ENCODE assay signal across 13 cellular contexts in genomic region chr3:99232696-99233095, GRCh38.
DNase-seq lines count a peak whose midpoint lies in the region; ATAC-seq and TF ChIP-seq lines count a peak whose summit lies in the region.
"Had no signal": no experiment of that assay in that cellular context is flagged by ENCODE, and none has a peak within 500 bp of the region (broad histone marks: within the 10 kb centered on the region; RNA-seq: fewer than 3 reads in every experiment).

No MANE protein-coding gene starts in this region.

- ATAC-seq in thoracic aorta (ENCODE audit: insufficient number of reproducible peaks, low FRiP score, low read depth): peak; percentile 85
- no peak for ATAC-seq in CD8-positive, alpha-beta T cell
- ATAC-seq: K562 had no signal

- H3K27ac ChIP-seq in mammary epithelial cell (ENCODE audit: insufficient read depth, low read depth, low read length) (no peak overlapping the region), ascending aorta (peak overlapping the region; percentile 71 to 77), thoracic aorta (peak overlapping the region; percentile 71 to 86), esophagus squamous epithelium (no peak overlapping the region)
- H3K27ac ChIP-seq in CD8-positive, alpha-beta T cell (ENCODE audit: low read depth, low read length): no peak overlapping the region
- H3K27ac ChIP-seq: 22Rv1, HL-60 had no signal

- H3K9me3 ChIP-seq in mammary epithelial cell (replicated peaks; ENCODE audit: insufficient read depth, low read length): no peaks in the 10 kb centered on the region
- H3K9me3 ChIP-seq in ascending aorta: no peaks in the 10 kb centered on the region
- no peaks in the 10 kb centered on the region for H3K9me3 ChIP-seq in thoracic aorta
- H3K9me3 ChIP-seq in CD8-positive, alpha-beta T cell (ENCODE audit: low read length): peaks cover 6% of the 10 kb centered on the region
- H3K9me3 ChIP-seq in esophagus squamous epithelium: no peaks in the 10 kb centered on the region

- H3K79me2 ChIP-seq in mammary epithelial cell (ENCODE audit: insufficient read depth, low read length): no peaks in the 10 kb centered on the region

- DNase-seq in mammary epithelial cell (peak; percentile 12), MCF 10A (ENCODE audit: unreplicated experiment) (no peak), ascending aorta (ENCODE audit: low spot score in 2 of 2) (peak in 1 of 2 donors; percentile 66), thoracic aorta (ENCODE audit: low spot score) (no peak), cerebellum (ENCODE audit: low spot score) (no peak), esophagus squamous epithelium (lab: John Stamatoyannopoulos, UW) (no peak)
- DNase-seq in CD8-positive, alpha-beta T cell: no peak
- DNase-seq: DMS53, GOT3, HCEC 1CT had no signal

- no TSS peak for BruUV-seq in mammary epithelial cell (replicated peaks; lab: Mats Ljungman, UMichigan)
- BruUV-seq in MCF 10A (replicated peaks; lab: Mats Ljungman, UMichigan): no TSS peak

- H3K27me3 Mint-ChIP-seq in MCF 10A (ENCODE audit: insufficient read depth, unreplicated experiment): no peaks in the 10 kb centered on the region
- H3K27me3 Mint-ChIP-seq in CD8-positive, alpha-beta T cell (ENCODE audit: low read depth): no peaks in the 10 kb centered on the region

- no peak for TF ChIP-seq CTCF in mammary epithelial cell (conservative IDR thresholded peaks at IDR 0.05 in 1 of 2, IDR thresholded peaks at IDR 0.05 in 1 of 2; ENCODE audit: extremely low read depth in 1 of 2, insufficient read depth in 1 of 2, low read depth in 1 of 2, low read length in 2 of 2)
- no peak for TF ChIP-seq CTCF in MCF 10A (IDR thresholded peaks at IDR 0.05; ENCODE audit: unreplicated experiment)
- TF ChIP-seq CTCF in ascending aorta (IDR thresholded peaks at IDR 0.05): no peak
- TF ChIP-seq CTCF in thoracic aorta (IDR thresholded peaks at IDR 0.05): no peak
- TF ChIP-seq CTCF in CD8-positive, alpha-beta T cell (IDR thresholded peaks at IDR 0.05): no peak
- TF ChIP-seq CTCF in esophagus squamous epithelium (IDR thresholded peaks at IDR 0.05): no peak

- intact Hi-C loops in mammary epithelial cell (cut with micrococcal nuclease): no loop called here
- intact Hi-C loops in MCF 10A (cut with micrococcal nuclease): no loop called here
- intact Hi-C loops in ascending aorta (cut with DNase I): loop anchor here (10.0 kb wide), 1 partner anchor 402 kb away; the partner anchor contains the start of gene COL8A1
- intact Hi-C loops in CD8-positive, alpha-beta T cell (cut with DNase I, micrococcal nuclease): no loop called here
- intact Hi-C loops in esophagus squamous epithelium (cut with DNase I): no loop called here

- peaks cover 6% of the 10 kb centered on the region for H3K4me1 Mint-ChIP-seq in MCF 10A (ENCODE audit: insufficient read depth, unreplicated experiment)
- H3K4me1 Mint-ChIP-seq in CD8-positive, alpha-beta T cell (ENCODE audit: low read depth): no peaks in the 10 kb centered on the region

- in situ Hi-C loops in mammary epithelial cell (cut with MboI; ENCODE audit: low sequenced_read_pairs in 2 of 2): no loop called here

- CTCF ChIA-PET in mammary epithelial cell (lab: Charles Lee; ENCODE audit: low non-redundant PET): interaction anchor here (0.7 kb wide), 1 partner anchor 374 kb away, joined by 4 read pairs; no protein-coding TSS in a partner anchor
- CTCF ChIA-PET in MCF 10A (lab: Yijun Ruan, JAX): interaction anchor here (0.6 to 0.7 kb wide), 3 partner anchors 23 to 530 kb away, joined by 3 read pairs; no protein-coding TSS in a partner anchor
- CTCF ChIA-PET in CD8-positive, alpha-beta T cell (lab: Charles Lee): no interaction called here

- POLR2A ChIA-PET in MCF 10A (lab: Yijun Ruan, JAX): interaction anchor here (1.1 to 1.6 kb wide), 2 partner anchors 9 to 16 kb away, joined by 3 to 4 read pairs; no protein-coding TSS in a partner anchor
- POLR2A ChIA-PET in CD8-positive, alpha-beta T cell (lab: Charles Lee): no interaction called here

- TF ChIP-seq POLR2A in esophagus squamous epithelium (IDR thresholded peaks at IDR 0.05): no peak

- H2AFZ ChIP-seq in mammary epithelial cell (ENCODE audit: low read depth, low read length): no peak overlapping the region

- H3K36me3 Mint-ChIP-seq in MCF 10A (ENCODE audit: insufficient read depth, unreplicated experiment): no peaks in the 10 kb centered on the region
- H3K36me3 Mint-ChIP-seq in CD8-positive, alpha-beta T cell: no peaks in the 10 kb centered on the region

- H3K4me3 Mint-ChIP-seq in MCF 10A (ENCODE audit: unreplicated experiment): no peak overlapping the region
- H3K4me3 Mint-ChIP-seq in CD8-positive, alpha-beta T cell: no peak overlapping the region

- peaks cover 7% of the 10 kb centered on the region for H3K9me3 Mint-ChIP-seq in MCF 10A (ENCODE audit: unreplicated experiment)
- H3K9me3 Mint-ChIP-seq in CD8-positive, alpha-beta T cell: peaks cover 7% of the 10 kb centered on the region

- no peak overlapping the region for H3K27ac Mint-ChIP-seq in MCF 10A (ENCODE audit: low read depth, unreplicated experiment)
- no peak overlapping the region for H3K27ac Mint-ChIP-seq in CD8-positive, alpha-beta T cell

- dilution Hi-C loops in mammary epithelial cell (cut with HindIII; ENCODE audit: low sequenced_read_pairs): no loop called here

- WGBS in mammary epithelial cell (ENCODE audit: low coverage, missing lambda C conversion rate): 80% methylated on average over 1 of the region's 1 CpG
- WGBS in esophagus squamous epithelium, 2 donors: 46 to 50% methylated on average over 1 of the region's 1 CpG

- H3K4me1 ChIP-seq in mammary epithelial cell (ENCODE audit: insufficient read depth, low read length): no peaks in the 10 kb centered on the region
- H3K4me1 ChIP-seq in ascending aorta: peaks cover 0 to 15% of the 10 kb centered on the region in 2 donors
- peaks cover 22 to 40% of the 10 kb centered on the region in 2 donors for H3K4me1 ChIP-seq in thoracic aorta (ENCODE audit: control insufficient read depth in 1 of 2, low read depth in 2 of 2)
- no peaks in the 10 kb centered on the region for H3K4me1 ChIP-seq in CD8-positive, alpha-beta T cell (ENCODE audit: insufficient read depth, low read length)
- no peaks in the 10 kb centered on the region for H3K4me1 ChIP-seq in esophagus squamous epithelium

- no peaks in the 10 kb centered on the region for H4K20me1 ChIP-seq in mammary epithelial cell (ENCODE audit: insufficient read depth, low read length)

- no peak overlapping the region for H3K4me2 ChIP-seq in mammary epithelial cell (ENCODE audit: insufficient read depth, low read depth, low read length)

- H3K9ac ChIP-seq in mammary epithelial cell (ENCODE audit: insufficient read depth, low read length): no peak overlapping the region

- H3K36me3 ChIP-seq in mammary epithelial cell (ENCODE audit: insufficient read depth, low read length) (no peaks in the 10 kb centered on the region), ascending aorta (no peaks in the 10 kb centered on the region), thoracic aorta (no peaks in the 10 kb centered on the region), esophagus squamous epithelium (no peaks in the 10 kb centered on the region)
- no peaks in the 10 kb centered on the region for H3K36me3 ChIP-seq in CD8-positive, alpha-beta T cell (ENCODE audit: insufficient read depth, low read length)

- no peak overlapping the region for H3K4me3 ChIP-seq in mammary epithelial cell (replicated peaks in 1 of 3; ENCODE audit: insufficient read depth in 1 of 3, low read depth in 2 of 3, low read length in 3 of 3)
- no peak overlapping the region for H3K4me3 ChIP-seq in ascending aorta
- no peak overlapping the region for H3K4me3 ChIP-seq in thoracic aorta
- H3K4me3 ChIP-seq in CD8-positive, alpha-beta T cell (ENCODE audit: low read depth, low read length): no peak overlapping the region
- no peak overlapping the region for H3K4me3 ChIP-seq in esophagus squamous epithelium
- H3K4me3 ChIP-seq: K562 had no signal

- H3K27me3 ChIP-seq in mammary epithelial cell (ENCODE audit: insufficient read depth, low read length) (no peaks in the 10 kb centered on the region), ascending aorta (no peaks in the 10 kb centered on the region), thoracic aorta (replicated peaks; ENCODE audit: insufficient read depth) (no peaks in the 10 kb centered on the region), esophagus squamous epithelium (no peaks in the 10 kb centered on the region)
- H3K27me3 ChIP-seq in CD8-positive, alpha-beta T cell (ENCODE audit: insufficient read depth, low read length): no peaks in the 10 kb centered on the region

Comparison
In these comparisons a context has a peak if more than half of its experiments do, and no peak if none do; other contexts are left out.
1. H3K27ac ChIP-seq: peak in ascending aorta (2 of 2) and thoracic aorta (2 of 2); none in mammary epithelial cell (single experiment), CD8-positive, alpha-beta T cell (single experiment) and esophagus squamous epithelium (0 of 4).